In the genomic region with DNA sequence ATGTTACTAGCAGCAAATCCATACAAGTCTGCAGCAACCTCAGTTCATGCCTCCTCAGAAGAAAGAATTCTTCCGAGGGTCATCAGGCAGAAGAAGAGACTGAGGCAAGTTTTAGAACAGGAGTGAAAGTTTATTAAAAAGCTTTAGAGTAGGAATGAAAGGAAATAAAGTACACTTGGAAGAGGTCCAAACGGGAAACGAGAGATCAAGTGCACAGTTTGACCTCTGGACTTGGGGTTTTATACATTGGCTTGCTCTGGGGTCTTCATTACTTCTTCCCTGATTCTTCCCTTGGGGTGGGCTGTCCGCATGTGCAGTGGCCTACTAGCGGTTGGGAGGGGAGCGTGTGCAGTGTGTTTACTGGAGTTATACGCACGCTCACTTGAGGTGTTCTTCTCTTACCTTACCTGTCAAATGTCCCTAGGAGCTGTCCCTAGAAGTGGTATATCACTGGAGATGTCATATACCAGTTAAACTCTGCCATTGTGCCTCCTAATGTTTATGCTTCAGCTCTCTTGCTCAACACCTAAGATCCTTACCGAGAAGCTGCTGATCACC, we compare ENCODE assay signal across 2 cellular contexts.
TF ChIP-seq lines count a peak whose summit lies in the region.

No MANE protein-coding gene starts in this region.

TF ChIP-seq in HCT116, 20 proteins besides CTCF, POLR2A, EP300 and RAD21:
- TF ChIP-seq FOSL1 (IDR thresholded peaks at IDR 0.05; ENCODE audit: low read depth) (no peak), POLR2AphosphoS5 (IDR thresholded peaks at IDR 0.05; ENCODE audit: low read depth, low read length) (peak; percentile 10; the same call in 1 of the 2 replicates), SP1 (IDR thresholded peaks at IDR 0.05; ENCODE audit: low read depth) (0 out of 2 replicates have a peak, but pooled peaks have one; percentile 1)
TF ChIP-seq in HCT116: peak in this region for 2.

TF ChIP-seq in H1, 55 proteins besides CTCF, POLR2A, EP300 and RAD21:
- TF ChIP-seq ASH2L (IDR thresholded peaks at IDR 0.05; ENCODE audit: low read length) (no peak), TAF1 (IDR thresholded peaks at IDR 0.05; ENCODE audit: low read depth, low read length) (no peak), SAP30 (IDR thresholded peaks at IDR 0.05; ENCODE audit: insufficient read depth, insufficient replicate concordance, low read length) (no peak)
- TF ChIP-seq, protein P1, sequence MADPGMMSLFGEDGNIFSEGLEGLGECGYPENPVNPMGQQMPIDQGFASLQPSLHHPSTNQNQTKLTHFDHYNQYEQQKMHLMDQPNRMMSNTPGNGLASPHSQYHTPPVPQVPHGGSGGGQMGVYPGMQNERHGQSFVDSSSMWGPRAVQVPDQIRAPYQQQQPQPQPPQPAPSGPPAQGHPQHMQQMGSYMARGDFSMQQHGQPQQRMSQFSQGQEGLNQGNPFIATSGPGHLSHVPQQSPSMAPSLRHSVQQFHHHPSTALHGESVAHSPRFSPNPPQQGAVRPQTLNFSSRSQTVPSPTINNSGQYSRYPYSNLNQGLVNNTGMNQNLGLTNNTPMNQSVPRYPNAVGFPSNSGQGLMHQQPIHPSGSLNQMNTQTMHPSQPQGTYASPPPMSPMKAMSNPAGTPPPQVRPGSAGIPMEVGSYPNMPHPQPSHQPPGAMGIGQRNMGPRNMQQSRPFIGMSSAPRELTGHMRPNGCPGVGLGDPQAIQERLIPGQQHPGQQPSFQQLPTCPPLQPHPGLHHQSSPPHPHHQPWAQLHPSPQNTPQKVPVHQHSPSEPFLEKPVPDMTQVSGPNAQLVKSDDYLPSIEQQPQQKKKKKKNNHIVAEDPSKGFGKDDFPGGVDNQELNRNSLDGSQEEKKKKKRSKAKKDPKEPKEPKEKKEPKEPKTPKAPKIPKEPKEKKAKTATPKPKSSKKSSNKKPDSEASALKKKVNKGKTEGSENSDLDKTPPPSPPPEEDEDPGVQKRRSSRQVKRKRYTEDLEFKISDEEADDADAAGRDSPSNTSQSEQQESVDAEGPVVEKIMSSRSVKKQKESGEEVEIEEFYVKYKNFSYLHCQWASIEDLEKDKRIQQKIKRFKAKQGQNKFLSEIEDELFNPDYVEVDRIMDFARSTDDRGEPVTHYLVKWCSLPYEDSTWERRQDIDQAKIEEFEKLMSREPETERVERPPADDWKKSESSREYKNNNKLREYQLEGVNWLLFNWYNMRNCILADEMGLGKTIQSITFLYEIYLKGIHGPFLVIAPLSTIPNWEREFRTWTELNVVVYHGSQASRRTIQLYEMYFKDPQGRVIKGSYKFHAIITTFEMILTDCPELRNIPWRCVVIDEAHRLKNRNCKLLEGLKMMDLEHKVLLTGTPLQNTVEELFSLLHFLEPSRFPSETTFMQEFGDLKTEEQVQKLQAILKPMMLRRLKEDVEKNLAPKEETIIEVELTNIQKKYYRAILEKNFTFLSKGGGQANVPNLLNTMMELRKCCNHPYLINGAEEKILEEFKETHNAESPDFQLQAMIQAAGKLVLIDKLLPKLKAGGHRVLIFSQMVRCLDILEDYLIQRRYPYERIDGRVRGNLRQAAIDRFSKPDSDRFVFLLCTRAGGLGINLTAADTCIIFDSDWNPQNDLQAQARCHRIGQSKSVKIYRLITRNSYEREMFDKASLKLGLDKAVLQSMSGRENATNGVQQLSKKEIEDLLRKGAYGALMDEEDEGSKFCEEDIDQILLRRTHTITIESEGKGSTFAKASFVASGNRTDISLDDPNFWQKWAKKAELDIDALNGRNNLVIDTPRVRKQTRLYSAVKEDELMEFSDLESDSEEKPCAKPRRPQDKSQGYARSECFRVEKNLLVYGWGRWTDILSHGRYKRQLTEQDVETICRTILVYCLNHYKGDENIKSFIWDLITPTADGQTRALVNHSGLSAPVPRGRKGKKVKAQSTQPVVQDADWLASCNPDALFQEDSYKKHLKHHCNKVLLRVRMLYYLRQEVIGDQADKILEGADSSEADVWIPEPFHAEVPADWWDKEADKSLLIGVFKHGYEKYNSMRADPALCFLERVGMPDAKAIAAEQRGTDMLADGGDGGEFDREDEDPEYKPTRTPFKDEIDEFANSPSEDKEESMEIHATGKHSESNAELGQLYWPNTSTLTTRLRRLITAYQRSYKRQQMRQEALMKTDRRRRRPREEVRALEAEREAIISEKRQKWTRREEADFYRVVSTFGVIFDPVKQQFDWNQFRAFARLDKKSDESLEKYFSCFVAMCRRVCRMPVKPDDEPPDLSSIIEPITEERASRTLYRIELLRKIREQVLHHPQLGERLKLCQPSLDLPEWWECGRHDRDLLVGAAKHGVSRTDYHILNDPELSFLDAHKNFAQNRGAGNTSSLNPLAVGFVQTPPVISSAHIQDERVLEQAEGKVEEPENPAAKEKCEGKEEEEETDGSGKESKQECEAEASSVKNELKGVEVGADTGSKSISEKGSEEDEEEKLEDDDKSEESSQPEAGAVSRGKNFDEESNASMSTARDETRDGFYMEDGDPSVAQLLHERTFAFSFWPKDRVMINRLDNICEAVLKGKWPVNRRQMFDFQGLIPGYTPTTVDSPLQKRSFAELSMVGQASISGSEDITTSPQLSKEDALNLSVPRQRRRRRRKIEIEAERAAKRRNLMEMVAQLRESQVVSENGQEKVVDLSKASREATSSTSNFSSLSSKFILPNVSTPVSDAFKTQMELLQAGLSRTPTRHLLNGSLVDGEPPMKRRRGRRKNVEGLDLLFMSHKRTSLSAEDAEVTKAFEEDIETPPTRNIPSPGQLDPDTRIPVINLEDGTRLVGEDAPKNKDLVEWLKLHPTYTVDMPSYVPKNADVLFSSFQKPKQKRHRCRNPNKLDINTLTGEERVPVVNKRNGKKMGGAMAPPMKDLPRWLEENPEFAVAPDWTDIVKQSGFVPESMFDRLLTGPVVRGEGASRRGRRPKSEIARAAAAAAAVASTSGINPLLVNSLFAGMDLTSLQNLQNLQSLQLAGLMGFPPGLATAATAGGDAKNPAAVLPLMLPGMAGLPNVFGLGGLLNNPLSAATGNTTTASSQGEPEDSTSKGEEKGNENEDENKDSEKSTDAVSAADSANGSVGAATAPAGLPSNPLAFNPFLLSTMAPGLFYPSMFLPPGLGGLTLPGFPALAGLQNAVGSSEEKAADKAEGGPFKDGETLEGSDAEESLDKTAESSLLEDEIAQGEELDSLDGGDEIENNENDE (IDR thresholded peaks at IDR 0.05; ENCODE audit: insufficient replicate concordance, low read length), result no peak
